8 cellular contexts compared by ENCODE assay signal in the genomic region with DNA sequence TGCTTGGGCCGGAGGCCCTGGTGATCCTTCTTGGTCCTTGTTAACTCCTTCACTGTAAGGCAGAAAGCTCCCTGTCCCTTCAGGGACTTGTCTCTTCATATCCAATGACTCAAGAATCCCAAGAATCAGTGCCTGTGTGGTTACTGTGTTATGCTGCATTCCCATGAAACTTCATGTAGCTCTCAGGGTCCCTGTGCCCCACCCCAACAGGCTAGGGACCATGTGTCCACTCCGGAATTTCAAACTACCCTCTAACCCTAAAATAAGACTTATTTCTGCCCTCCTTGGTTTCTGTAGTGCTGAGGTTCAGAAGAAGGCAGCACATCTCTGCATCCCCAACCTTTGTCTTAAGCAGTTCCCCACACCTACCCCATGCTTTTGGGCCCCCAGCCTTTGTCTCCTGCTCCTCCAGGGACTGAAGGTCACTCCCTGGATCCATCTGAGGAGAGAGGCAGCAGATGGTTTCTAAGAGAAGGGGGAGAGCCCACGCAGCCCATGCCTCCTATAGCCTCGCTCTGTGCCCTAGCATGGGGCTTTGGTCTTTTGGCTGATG. TPM values are rescaled to one million over a fixed set of nuclear protein-coding genes. Genes with fewer than 3 reads are reported as not detected.
DNase-seq lines count a peak whose midpoint lies in the region; ATAC-seq and TF ChIP-seq lines count a peak whose summit lies in the region.

No MANE protein-coding gene starts in this region.

- H3K9ac ChIP-seq in H9 (ENCODE audit: extremely low read depth, insufficient read length, low read length): no peak overlapping the region
- H3K9ac ChIP-seq in stomach smooth muscle (ENCODE audit: low read length in 2 of 2): peak overlapping the region; percentile 44 to 84

- no peaks in the 10 kb centered on the region; a peak in 1 of 7 replicates for H3K36me3 Mint-ChIP-seq in H9 (ENCODE audit: insufficient read depth in 1 of 3, low read depth in 3 of 3)
- peaks cover 6% of the 10 kb centered on the region for H3K36me3 Mint-ChIP-seq in activated T-helper 2 cell treated with anti-CD3 and anti-CD28 coated beads, Interferon-gamma antibody, Interleukin-2, Interleukin-4, amounts not matched to agents 10 μg/mL and 5 μg/mL and 100 μg/mL, durations not matched to agents 14 hours and 24 hours and 36 hours (ENCODE audit: low read depth)

- no peak overlapping the region for H2BK20ac ChIP-seq in H9 (ENCODE audit: low read depth, low read length, poor library complexity, severe bottlenecking)

- H3K36me3 ChIP-seq in stomach smooth muscle (ENCODE audit: control insufficient read depth in 2 of 2, insufficient read depth in 2 of 2, low read length in 2 of 2): peaks cover 14 to 18% of the 10 kb centered on the region in 2 donors

- no peak for DNase-seq in H9
- DNase-seq in activated T-helper 2 cell treated with anti-CD3 and anti-CD28 coated beads, Interferon-gamma antibody, Interleukin-2, Interleukin-4, amounts not matched to agents 10 μg/mL and 5 μg/mL and 100 μg/mL, durations not matched to agents 14 hours and 24 hours and 36 hours (ENCODE audit: low spot score): no peak
- DNase-seq in activated naive CD4-positive, alpha-beta T cell treated with Interleukin-2 at 50 U/mL for 16 hours: no peak
- no peak for DNase-seq in islet precursor cell
- no peak for DNase-seq in NCI-H2029 treated with DMSO at 0.1 percent for 48 hours (lab: John Stamatoyannopoulos, UW)

- peak overlapping the region; percentile 31 for H3K4me3 ChIP-seq in iPS-18c (ENCODE audit: insufficient read depth, low read depth, low read length)
- peak overlapping the region; percentile 92 to 96 for H3K4me3 ChIP-seq in stomach smooth muscle (ENCODE audit: low read length in 2 of 2)

- no peaks in the 10 kb centered on the region for H3K9me3 Mint-ChIP-seq in H9
- no peaks in the 10 kb centered on the region for H3K9me3 Mint-ChIP-seq in activated T-helper 2 cell treated with anti-CD3 and anti-CD28 coated beads, Interferon-gamma antibody, Interleukin-2, Interleukin-4, amounts not matched to agents 10 μg/mL and 5 μg/mL and 100 μg/mL, durations not matched to agents 14 hours and 24 hours and 36 hours

- no peak for ATAC-seq in GM18517 (IDR thresholded peaks at IDR 0.05; ENCODE audit: unreplicated experiment)

- peak overlapping the region; percentile 74 for H3K4me2 ChIP-seq in H9 (ENCODE audit: insufficient read depth, insufficient read length, low read length)

- no CpG with 5 or more reads among the region's 4 CpGs for WGBS in H9 (ENCODE audit: extremely low coverage, insufficient read length, low lambda C conversion rate)

- no peak overlapping the region for H3K27ac Mint-ChIP-seq in H9
- no peak overlapping the region for H3K27ac Mint-ChIP-seq in activated T-helper 2 cell treated with anti-CD3 and anti-CD28 coated beads, Interferon-gamma antibody, Interleukin-2, Interleukin-4, amounts not matched to agents 10 μg/mL and 5 μg/mL and 100 μg/mL, durations not matched to agents 14 hours and 24 hours and 36 hours

- H3K9me3 ChIP-seq in H9 (ENCODE audit: control insufficient read depth, low read depth, low read length) (no peaks in the 10 kb centered on the region), iPS-18c (ENCODE audit: control insufficient read depth, insufficient read depth, low read length) (peaks cover 3% of the 10 kb centered on the region), stomach smooth muscle (ENCODE audit: control insufficient read depth in 2 of 2, low read length in 2 of 2) (no peaks in the 10 kb centered on the region)

- no peak overlapping the region for H4K5ac ChIP-seq in H9 (ENCODE audit: insufficient read length, low read depth, low read length)

- TF ChIP-seq CTCF in H9 (conservative IDR thresholded peaks at IDR 0.05): no peak

- H3K18ac ChIP-seq in H9 (ENCODE audit: insufficient read length, low read depth, low read length): no peak overlapping the region

- no peak overlapping the region for H3K56ac ChIP-seq in H9 (ENCODE audit: insufficient read length, low read depth, low read length)

- H3K4me1 ChIP-seq in H9 (ENCODE audit: insufficient read depth, low read length) (peaks cover 3% of the 10 kb centered on the region; the same call in 1 of the 2 replicates), stomach smooth muscle (ENCODE audit: control insufficient read depth, insufficient read depth, low read length) (peaks cover 40% of the 10 kb centered on the region)

- H3T11ph ChIP-seq in H9 (ENCODE audit: low read length): no peak overlapping the region

- H4K8ac ChIP-seq in H9 (replicated peaks; ENCODE audit: insufficient read length, low read depth, low read length): no peak overlapping the region

- H2BK12ac ChIP-seq in H9 (ENCODE audit: insufficient read length, low read depth, low read length): no peak overlapping the region

- H3K14ac ChIP-seq in H9 (ENCODE audit: insufficient read depth, low read length): no peak overlapping the region

- H3K27me3 ChIP-seq in H9 (ENCODE audit: insufficient read depth, low read length) (peaks cover 16% of the 10 kb centered on the region; the same call in 1 of the 2 replicates), stomach smooth muscle (ENCODE audit: control insufficient read depth in 1 of 2, insufficient read depth in 2 of 2, low read length in 2 of 2) (no peaks in the 10 kb centered on the region)

- no peak overlapping the region for H2AFZ ChIP-seq in H9 (ENCODE audit: low read length)

- H3K4ac ChIP-seq in H9 (ENCODE audit: low read depth, low read length): no peak overlapping the region

- no peak overlapping the region for H4K91ac ChIP-seq in H9 (ENCODE audit: insufficient read length, low read depth, low read length)

- H3K4me3 Mint-ChIP-seq in H9: peak overlapping the region; percentile 78 to 91
- H3K4me3 Mint-ChIP-seq in activated T-helper 2 cell treated with anti-CD3 and anti-CD28 coated beads, Interferon-gamma antibody, Interleukin-2, Interleukin-4, amounts not matched to agents 10 μg/mL and 5 μg/mL and 100 μg/mL, durations not matched to agents 14 hours and 24 hours and 36 hours (ENCODE audit: low read depth): peak overlapping the region; percentile 40

- H3K23ac ChIP-seq in H9 (ENCODE audit: insufficient read length, low read depth, low read length): no peak overlapping the region

- H3K23me2 ChIP-seq in H9 (ENCODE audit: insufficient read length, low read depth, low read length, poor library complexity, severe bottlenecking): peaks cover 17% of the 10 kb centered on the region

- H2AK5ac ChIP-seq in H9 (ENCODE audit: insufficient read length, low read length): no peak overlapping the region

- no peaks in the 10 kb centered on the region for H4K20me1 ChIP-seq in H9 (ENCODE audit: control insufficient read depth, insufficient read depth, insufficient read length)

- no peaks in the 10 kb centered on the region for H3K79me2 ChIP-seq in H9 (ENCODE audit: insufficient read depth, low read length)

- no peak overlapping the region for H2BK120ac ChIP-seq in H9 (ENCODE audit: low read depth, low read length, poor library complexity, severe bottlenecking)

- no peak overlapping the region for H2BK5ac ChIP-seq in H9 (ENCODE audit: insufficient read length, low read length)

- intact Hi-C loops in activated T-helper 2 cell treated with anti-CD3 and anti-CD28 coated beads, Interferon-gamma antibody, Interleukin-2, Interleukin-4, amounts not matched to agents 10 μg/mL and 5 μg/mL and 100 μg/mL, durations not matched to agents 14 hours and 24 hours and 36 hours (cut with micrococcal nuclease): no loop called here

- H3K27me3 Mint-ChIP-seq in H9 (ENCODE audit: low read depth): peaks cover 90% of the 10 kb centered on the region
- peaks cover 35% of the 10 kb centered on the region for H3K27me3 Mint-ChIP-seq in activated T-helper 2 cell treated with anti-CD3 and anti-CD28 coated beads, Interferon-gamma antibody, Interleukin-2, Interleukin-4, amounts not matched to agents 10 μg/mL and 5 μg/mL and 100 μg/mL, durations not matched to agents 14 hours and 24 hours and 36 hours (ENCODE audit: low read depth)

- H2BK15ac ChIP-seq in H9 (ENCODE audit: low read depth, low read length): no peak overlapping the region

- peaks cover 37 to 57% of the 10 kb centered on the region in 2 experiments for H3K4me1 Mint-ChIP-seq in H9
- peaks cover 60% of the 10 kb centered on the region for H3K4me1 Mint-ChIP-seq in activated T-helper 2 cell treated with anti-CD3 and anti-CD28 coated beads, Interferon-gamma antibody, Interleukin-2, Interleukin-4, amounts not matched to agents 10 μg/mL and 5 μg/mL and 100 μg/mL, durations not matched to agents 14 hours and 24 hours and 36 hours (ENCODE audit: low read depth)

- H3K27ac ChIP-seq in H9 (ENCODE audit: insufficient read length, low read depth, low read length) (no peak overlapping the region), stomach smooth muscle (ENCODE audit: low read length) (peak overlapping the region; percentile 90)

- H3K79me1 ChIP-seq in H9 (ENCODE audit: insufficient read depth, low read depth, low read length, poor library complexity, severe bottlenecking): no peaks in the 10 kb centered on the region

RNA-seq across cellular contexts. Expression of gene MAP1A, which starts 0.5 kb away (rescaled TPM):
- 2.5 TPM in 2 replicates for total RNA-seq in H9 (2021)
- 1.9 TPM in 2 replicates for total RNA-seq in activated T-helper 2 cell treated with anti-CD3 and anti-CD28 coated beads, Interferon-gamma antibody, Interleukin-2, Interleukin-4, amounts not matched to agents 10 μg/mL and 5 μg/mL and 100 μg/mL, durations not matched to agents 14 hours and 24 hours and 36 hours

RNA-seq across cellular contexts. Expression of gene TP53BP1, which starts 23.9 kb away (rescaled TPM):
- 74.5 and 81.5 TPM in 2 replicates for total RNA-seq in H9 (2021)
- total RNA-seq in activated T-helper 2 cell treated with anti-CD3 and anti-CD28 coated beads, Interferon-gamma antibody, Interleukin-2, Interleukin-4, amounts not matched to agents 10 μg/mL and 5 μg/mL and 100 μg/mL, durations not matched to agents 14 hours and 24 hours and 36 hours: 43.8 and 46.6 TPM in 2 replicates
